8 cellular contexts compared by ENCODE assay signal in genomic region chr6:24668066-24668996, GRCh38. TPM values are rescaled to one million over a fixed set of nuclear protein-coding genes. Genes with fewer than 3 reads are reported as not detected.
DNase-seq lines count a peak whose midpoint lies in the region; ATAC-seq and TF ChIP-seq lines count a peak whose summit lies in the region.
"Not testable (repeated sequence)": the region's sequence is repeated elsewhere in the genome, so short reads cannot be mapped to it uniquely, and the experiment has no call there.

No MANE protein-coding gene starts in this region.

- not testable (repeated sequence) for H3K27ac Mint-ChIP-seq in HFFc6; activated CD4-positive, alpha-beta T cell treated with anti-CD3 and anti-CD28 coated beads for 36 hours; stimulated activated naive B cell treated with anti-CD40 and anti-IgM and Interleukin-4, amounts not matched to agents 10 μg/mL and 1 μg/mL and 100 μg/mL, for 72 hours

- not testable (repeated sequence) for ATAC-seq in activated CD4-positive, alpha-beta T cell treated with anti-CD3 and anti-CD28 coated beads for 36 hours; body of pancreas; heart right ventricle; stimulated activated naive B cell treated with anti-CD40 and anti-IgM and Interleukin-4, amounts not matched to agents 10 μg/mL and 1 μg/mL and 100 μg/mL, for 72 hours (replicated peaks)

- DNase-seq in HFFc6; NT2/D1 (ENCODE audit: low read depth, low spot score); activated CD4-positive, alpha-beta T cell treated with anti-CD3 and anti-CD28 coated beads for 36 hours; body of pancreas; heart right ventricle; stimulated activated naive B cell treated with anti-CD40 and anti-IgM and Interleukin-4, amounts not matched to agents 10 μg/mL and 1 μg/mL and 100 μg/mL, for 72 hours: not testable (repeated sequence)

- H3K4me1 ChIP-seq in NT2/D1 (ENCODE audit: insufficient read depth, insufficient read length) = not testable (repeated sequence)
- H3K4me1 ChIP-seq in body of pancreas = peaks cover 38% of the 10 kb centered on the region
- H3K4me1 ChIP-seq in heart right ventricle = peaks cover 3 to 41% (median 28%) of the 10 kb centered on the region in 9 donors
- H3K4me1 ChIP-seq in muscle layer of duodenum (ENCODE audit: control insufficient read depth in 1 of 2, insufficient read depth in 2 of 2, low read length in 2 of 2) = peaks cover 10 to 32% of the 10 kb centered on the region in 2 donors

- H3K36me3 Mint-ChIP-seq in HFFc6 (ENCODE audit: low read depth) = peaks cover 31% of the 10 kb centered on the region
- H3K36me3 Mint-ChIP-seq in activated CD4-positive, alpha-beta T cell treated with anti-CD3 and anti-CD28 coated beads for 36 hours (ENCODE audit: low read depth) = peaks cover 54% of the 10 kb centered on the region
- H3K36me3 Mint-ChIP-seq in stimulated activated naive B cell treated with anti-CD40 and anti-IgM and Interleukin-4, amounts not matched to agents 10 μg/mL and 1 μg/mL and 100 μg/mL, for 72 hours = peaks cover 20 to 40% of the 10 kb centered on the region in 2 donors

- CTCF ChIA-PET in activated CD4-positive, alpha-beta T cell treated with anti-CD3 and anti-CD28 coated beads for 36 hours (lab: Charles Lee) = interaction anchor here (0.6 to 2.1 kb wide), 2 partner anchors 75 to 375 kb away, joined by 3 to 6 read pairs; no protein-coding TSS in a partner anchor

- intact Hi-C loops in activated CD4-positive, alpha-beta T cell treated with anti-CD3 and anti-CD28 coated beads for 36 hours (cut with DNase I, micrococcal nuclease) = loop anchor here in 1 of 2 experiments (5.0 kb wide), 1 partner anchor 34 kb away; no protein-coding TSS in a partner anchor
- intact Hi-C loops in body of pancreas (cut with DNase I); heart right ventricle (cut with DNase I): not testable (repeated sequence)

- H3K27me3 Mint-ChIP-seq in HFFc6 (ENCODE audit: insufficient read depth); activated CD4-positive, alpha-beta T cell treated with anti-CD3 and anti-CD28 coated beads for 36 hours; stimulated activated naive B cell treated with anti-CD40 and anti-IgM and Interleukin-4, amounts not matched to agents 10 μg/mL and 1 μg/mL and 100 μg/mL, for 72 hours: not testable (repeated sequence)

- TF ChIP-seq POLR2A in body of pancreas (IDR thresholded peaks at IDR 0.05) = not testable (repeated sequence)

- H3K36me3 ChIP-seq in NT2/D1 (ENCODE audit: insufficient read depth, insufficient read length, low read length) (peaks cover 24% of the 10 kb centered on the region), heart right ventricle (peaks cover 0 to 19% (median 1%) of the 10 kb centered on the region in 9 donors), muscle layer of duodenum (ENCODE audit: control insufficient read depth in 1 of 2, insufficient read depth in 2 of 2, low read length in 2 of 2) (peaks cover 4 to 14% of the 10 kb centered on the region in 2 donors)
- H3K36me3 ChIP-seq in body of pancreas (replicated peaks in 1 of 2; ENCODE audit: insufficient read depth in 1 of 2, low read depth in 2 of 2) = not testable (repeated sequence)

- H3K9me3 Mint-ChIP-seq in HFFc6 = peaks cover 18% of the 10 kb centered on the region
- H3K9me3 Mint-ChIP-seq in activated CD4-positive, alpha-beta T cell treated with anti-CD3 and anti-CD28 coated beads for 36 hours (ENCODE audit: low read depth) = peaks cover 12% of the 10 kb centered on the region
- H3K9me3 Mint-ChIP-seq in stimulated activated naive B cell treated with anti-CD40 and anti-IgM and Interleukin-4, amounts not matched to agents 10 μg/mL and 1 μg/mL and 100 μg/mL, for 72 hours = not testable (repeated sequence)

- not testable (repeated sequence) for TF ChIP-seq CTCF in C4-2B (conservative IDR thresholded peaks at IDR 0.05); HFFc6 (IDR thresholded peaks at IDR 0.05); body of pancreas (IDR thresholded peaks at IDR 0.05); heart right ventricle (IDR thresholded peaks at IDR 0.05)

- H3K9ac ChIP-seq in NT2/D1 (ENCODE audit: insufficient read length, low read depth) = not testable (repeated sequence)

- POLR2A ChIA-PET in activated CD4-positive, alpha-beta T cell treated with anti-CD3 and anti-CD28 coated beads for 36 hours (lab: Charles Lee) = not testable (repeated sequence)

- H3K27me3 ChIP-seq in NT2/D1 (ENCODE audit: insufficient read depth, insufficient read length); body of pancreas; heart right ventricle; muscle layer of duodenum (ENCODE audit: low read depth, low read length): not testable (repeated sequence)

- H3K4me1 Mint-ChIP-seq in HFFc6 (ENCODE audit: low read depth) = peaks cover 23% of the 10 kb centered on the region
- H3K4me1 Mint-ChIP-seq in activated CD4-positive, alpha-beta T cell treated with anti-CD3 and anti-CD28 coated beads for 36 hours = peaks cover 40% of the 10 kb centered on the region
- H3K4me1 Mint-ChIP-seq in stimulated activated naive B cell treated with anti-CD40 and anti-IgM and Interleukin-4, amounts not matched to agents 10 μg/mL and 1 μg/mL and 100 μg/mL, for 72 hours = peaks cover 18 to 40% of the 10 kb centered on the region in 2 donors

- H3K4me3 ChIP-seq in NT2/D1 (ENCODE audit: insufficient read length, low read depth) (peak overlapping the region; percentile 92), heart right ventricle (peak overlapping the region; percentile 59 to 99 (median 89)), muscle layer of duodenum (ENCODE audit: low read depth in 1 of 2, low read length in 2 of 2) (peak overlapping the region; percentile 76 to 100)
- H3K4me3 ChIP-seq in body of pancreas = not testable (repeated sequence)

- peak overlapping the region; percentile 97 for H3K4me3 Mint-ChIP-seq in HFFc6
- peak overlapping the region; percentile 90 for H3K4me3 Mint-ChIP-seq in activated CD4-positive, alpha-beta T cell treated with anti-CD3 and anti-CD28 coated beads for 36 hours
- H3K4me3 Mint-ChIP-seq in stimulated activated naive B cell treated with anti-CD40 and anti-IgM and Interleukin-4, amounts not matched to agents 10 μg/mL and 1 μg/mL and 100 μg/mL, for 72 hours = peak overlapping the region; percentile 11 to 99

- peak overlapping the region; percentile 81; the same call in 1 of the 2 replicates for H3K27ac ChIP-seq in C4-2B
- peak overlapping the region in 3 of 4 donors; percentile 65 to 96 (median 95) for H3K27ac ChIP-seq in body of pancreas
- peak overlapping the region in 4 of 10 donors; percentile 82 to 96 (median 92) for H3K27ac ChIP-seq in heart right ventricle
- H3K27ac ChIP-seq in muscle layer of duodenum (ENCODE audit: low read length) = peak overlapping the region; percentile 97

- WGBS in body of pancreas, 2 donors = 88 to 95% methylated on average over 17 to 18 of the region's 18 CpGs
- 96% methylated on average over 18 of the region's 18 CpGs for WGBS in heart right ventricle, 2 donors

- H3K9me3 ChIP-seq in NT2/D1 (ENCODE audit: insufficient read depth, low read length) = peaks cover 44% of the 10 kb centered on the region
- not testable (repeated sequence) for H3K9me3 ChIP-seq in body of pancreas; muscle layer of duodenum (ENCODE audit: control insufficient read depth in 1 of 2, low read length in 2 of 2)
- H3K9me3 ChIP-seq in heart right ventricle = peaks cover 0 to 28% (median 0%) of the 10 kb centered on the region in 11 donors

RNA-seq across cellular contexts. Expression of gene ACOT13, which starts 1.5 kb away (rescaled TPM):
- 10 to 100 TPM; 18.7 to 21.9 (median 19.8) TPM for total RNA-seq in HFFc6 (2021; fragmentation: NEBNext Ultra II Directional; extraction: Animal tissue kit (Norgen Biotek cat#: 25700))
- 10 to 100 TPM; 37.3 to 47.9 TPM for total RNA-seq in activated CD4-positive, alpha-beta T cell treated with anti-CD3 and anti-CD28 coated beads for 36 hours
- total RNA-seq in body of pancreas (1 to 10 TPM; 2.6 to 3.4 TPM), heart right ventricle (10 to 100 TPM; 47.3 to 83.8 (median 56.1) TPM)
- polyA plus RNA-seq in heart right ventricle = 100 to 1,000 TPM in 1 of 2 donors, 10 to 100 TPM in 1; 38.2 to 241 TPM

RNA-seq across cellular contexts. Expression of gene TDP2, which starts 1.6 kb away (rescaled TPM):
- total RNA-seq in HFFc6 (2021; fragmentation: NEBNext Ultra II Directional; extraction: Animal tissue kit (Norgen Biotek cat#: 25700)) = 10 to 100 TPM; 27.3 to 33.6 (median 30.7) TPM
- total RNA-seq in activated CD4-positive, alpha-beta T cell treated with anti-CD3 and anti-CD28 coated beads for 36 hours = 10 to 100 TPM; 41.4 to 45.4 TPM
- total RNA-seq in body of pancreas = 10 to 100 TPM; 21.0 to 25.1 TPM
- 10 to 100 TPM; 20.0 to 30.9 (median 24.3) TPM for total RNA-seq in heart right ventricle
- polyA plus RNA-seq in heart right ventricle = 10 to 100 TPM; 22.6 to 29.8 TPM

RNA-seq across cellular contexts. Expression of gene KIAA0319, which starts 22.3 kb away (rescaled TPM):
- under 1 TPM in 1 of 6 experiments, not detected in 5; 0.05 TPM for total RNA-seq in HFFc6 (2021; fragmentation: NEBNext Ultra II Directional; extraction: Animal tissue kit (Norgen Biotek cat#: 25700))
- total RNA-seq in activated CD4-positive, alpha-beta T cell treated with anti-CD3 and anti-CD28 coated beads for 36 hours = under 1 TPM; 0.09 TPM
- total RNA-seq in body of pancreas (1 to 10 TPM; 2.1 to 2.3 TPM), heart right ventricle (under 1 TPM in 5 of 10 donors, not detected in 5; 0.05 to 0.07 (median 0.05) TPM)
- polyA plus RNA-seq in heart right ventricle = not detected

RNA-seq across cellular contexts. Expression of gene C6orf62, which starts 50.6 kb away (rescaled TPM):
- 100 to 1,000 TPM; 105 to 120 (median 115) TPM for total RNA-seq in HFFc6 (2021; fragmentation: NEBNext Ultra II Directional; extraction: Animal tissue kit (Norgen Biotek cat#: 25700))
- 100 to 1,000 TPM; 141 to 147 TPM for total RNA-seq in activated CD4-positive, alpha-beta T cell treated with anti-CD3 and anti-CD28 coated beads for 36 hours
- total RNA-seq in body of pancreas (10 to 100 TPM; 46.5 to 70.0 TPM), heart right ventricle (10 to 100 TPM; 35.3 to 68.3 (median 39.5) TPM)
- 10 to 100 TPM; 41.5 to 64.1 TPM for polyA plus RNA-seq in heart right ventricle

Comparison
In these comparisons a context has a peak if more than half of its experiments do, and no peak if none do; other contexts are left out.
1. RNA of gene ACOT13, which starts 1.5 kb away (total RNA-seq): 47.3 to 83.8 TPM in heart right ventricle, 37.3 to 47.9 TPM in activated CD4-positive, alpha-beta T cell treated with anti-CD3 and anti-CD28 coated beads for 36 hours and 18.7 to 21.9 TPM in HFFc6; 2.6 to 3.4 TPM in body of pancreas; every median in the first group is over 4 times any median in the second.
2. Peak in every context shown above with its lines, with median percentiles within 50 percentile points of each other: H3K4me3 Mint-ChIP-seq.